ENCODE assay signal across 17 cellular contexts in the genomic region with DNA sequence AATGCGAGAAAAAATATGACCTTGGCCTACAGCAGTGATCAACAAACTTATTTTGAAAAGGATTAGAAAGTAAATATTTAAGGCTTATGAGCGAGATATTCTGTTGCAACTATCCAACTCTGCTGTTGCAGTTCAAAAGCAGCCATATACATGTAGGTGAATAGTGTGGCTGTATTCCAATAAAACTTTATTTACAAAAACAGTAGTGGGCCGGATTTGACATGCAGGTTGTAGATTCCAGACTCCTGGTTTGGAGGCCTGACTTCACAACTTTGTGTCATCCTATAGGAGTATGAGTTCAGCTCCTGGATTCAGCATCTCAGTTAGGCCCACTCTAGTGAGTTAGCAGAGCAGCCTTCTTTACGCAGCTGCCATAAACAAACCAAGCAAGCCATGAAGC.
DNase-seq lines count a peak whose midpoint lies in the region; ATAC-seq, FAIRE-seq and TF ChIP-seq lines count a peak whose summit lies in the region.
"Had no signal": no experiment of that assay in that cellular context is flagged by ENCODE, and none has a peak within 500 bp of the region (broad histone marks: within the 10 kb centered on the region; RNA-seq: fewer than 3 reads in every experiment).

No MANE protein-coding gene starts in this region.

- H3K4me3 ChIP-seq in fibroblast of villous mesenchyme (ENCODE audit: low read depth, low read length): no peak overlapping the region
- H3K4me3 ChIP-seq: BLaER1 treated with 17β-estradiol and CSF1 and Interleukin-3, amounts not matched to agents 10 nM and 100 nM; GM12878; GM23248 had no signal

- in situ Hi-C loops in KBM-7 (cut with MboI; ENCODE audit: low pct_unique_long_range_greater_than_20kb, low sequenced_read_pairs): no loop called here

- ATAC-seq in GM18498 (IDR thresholded peaks at IDR 0.05; ENCODE audit: unreplicated experiment): no peak
- ATAC-seq: CD8-positive, alpha-beta T cell; GM12878 had no signal

- DNase-seq in HTR-8/SVneo (ENCODE audit: insufficient read length, low spot score) (no peak), amniotic epithelial cell (ENCODE audit: low read depth) (peak; percentile 8), fibroblast of villous mesenchyme (ENCODE audit: low read depth) (peak; percentile 32), KBM-7 (no peak), NCI-H2081 (lab: John Stamatoyannopoulos, UW) (no peak)
- DNase-seq: CD8-positive, alpha-beta T cell; COR-L47; DMS 273 treated with DMSO at 0.1 percent for 48 hours; DMS53; DND-41; EL; GM23248; HCEC 1CT had no signal

- no peak for TF ChIP-seq CTCF in fibroblast of villous mesenchyme (IDR thresholded peaks at IDR 0.05; ENCODE audit: insufficient read depth, low read depth, low read length)

- peak; percentile 51 for FAIRE-seq in HTR-8/SVneo (lab: Jason Lieb, UNC)
- FAIRE-seq: GM12878, H54 had no signal

Comparison
In these comparisons a context has a peak if more than half of its experiments do, and no peak if none do; other contexts are left out.
1. DNase-seq: peak in amniotic epithelial cell (single experiment) and fibroblast of villous mesenchyme (single experiment); none in HTR-8/SVneo (single experiment), KBM-7 (single experiment) and NCI-H2081 (0 of 2).